Comparison of ENCODE assay signal across 8 cellular contexts in the genomic region with DNA sequence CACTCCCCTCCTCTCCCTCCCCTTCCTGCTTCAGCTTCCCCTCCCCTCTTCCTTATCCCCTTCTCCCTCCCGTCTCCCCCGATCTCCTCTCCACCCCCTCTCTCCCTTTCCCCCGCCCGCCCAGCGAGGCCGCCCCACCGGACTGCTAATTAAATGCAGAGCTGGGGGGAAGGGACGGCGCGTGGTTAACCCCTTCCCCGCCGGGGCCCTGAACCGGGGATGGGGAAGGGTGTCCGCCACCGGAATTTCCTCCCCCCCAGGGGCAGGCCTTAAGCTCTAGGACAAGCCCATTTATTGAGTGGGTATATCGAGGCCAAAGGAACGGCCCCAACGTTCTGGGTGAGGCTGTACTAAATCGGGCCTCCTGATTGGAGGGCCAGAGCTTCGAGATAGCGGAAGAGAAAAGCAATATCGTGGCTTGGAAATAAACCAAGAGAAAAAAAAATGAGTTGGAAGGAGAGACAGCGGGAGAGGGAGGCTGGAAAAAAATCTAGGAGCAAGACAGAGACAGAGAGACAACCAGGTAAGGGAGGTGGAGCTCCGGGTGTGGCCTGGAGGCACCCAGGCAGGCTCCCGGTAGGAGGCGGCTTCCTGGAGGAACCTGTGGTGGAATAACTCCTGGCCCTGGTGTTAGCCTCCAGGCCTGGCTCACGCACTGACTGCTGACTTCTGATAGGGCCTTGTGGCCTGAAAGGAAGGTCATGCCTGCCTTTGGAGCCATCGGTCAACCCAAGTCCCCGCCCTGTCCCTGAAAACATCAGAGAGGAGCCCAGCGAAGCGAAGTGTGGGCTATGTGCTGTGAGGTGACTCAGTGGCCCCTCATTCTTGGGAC. TPM values are rescaled to one million over a fixed set of nuclear protein-coding genes. Genes with fewer than 3 reads are reported as not detected.
A peak's percentile ranks its signal among the peaks of the same experiment; 100 is the strongest.
DNase-seq lines count a peak whose midpoint lies in the region; ATAC-seq and TF ChIP-seq lines count a peak whose summit lies in the region.

No MANE protein-coding gene starts in this region.

- H3K9ac ChIP-seq in skeletal muscle satellite cell (ENCODE audit: low read depth, low read length), result peak overlapping the region; percentile 90

- TF ChIP-seq CTCF in HFF-Myc (IDR thresholded peaks at IDR 0.05; ENCODE audit: low read depth, low read length, missing control alignments), result no peak

- H3K9me3 ChIP-seq in CD4-positive, CD25-positive, alpha-beta regulatory T cell (ENCODE audit: control insufficient read depth in 2 of 2, low read length in 2 of 2), result no peaks in the 10 kb centered on the region
- H3K9me3 ChIP-seq in SJCRH30 (replicated peaks), result no peaks in the 10 kb centered on the region
- no peaks in the 10 kb centered on the region for H3K9me3 ChIP-seq in skeletal muscle satellite cell (replicated peaks; ENCODE audit: low read length)

- DNase-seq in CD4-positive, CD25-positive, alpha-beta regulatory T cell, result peak; percentile 17 to 67 (median 25)
- DNase-seq in HFF-Myc (ENCODE audit: extremely low read depth, low read depth) (no peak), SJCRH30 (peak; percentile 84 to 90), caudate nucleus (lab: John Stamatoyannopoulos, UW) (peak in 48 of 61 donors; percentile 14 to 80 (median 46)), iris pigment epithelial cell (ENCODE audit: low read depth) (peak; percentile 86), T1000 (lab: John Stamatoyannopoulos, UW) (no peak)

- H3K4me1 ChIP-seq in CD4-positive, CD25-positive, alpha-beta regulatory T cell (ENCODE audit: control insufficient read depth, insufficient read depth, low read length, poor library complexity, severe bottlenecking), result peaks cover 57% of the 10 kb centered on the region
- H3K4me1 ChIP-seq in SJCRH30 (peaks cover 22% of the 10 kb centered on the region), skeletal muscle satellite cell (ENCODE audit: control insufficient read depth, insufficient read depth, low read length) (peaks cover 29% of the 10 kb centered on the region)

- no peaks in the 10 kb centered on the region for H3K36me3 Mint-ChIP-seq in CD4-positive, CD25-positive, alpha-beta regulatory T cell

- H3K36me3 ChIP-seq in CD4-positive, CD25-positive, alpha-beta regulatory T cell (ENCODE audit: control insufficient read depth, insufficient read depth, low read length), result no peaks in the 10 kb centered on the region
- no peaks in the 10 kb centered on the region for H3K36me3 ChIP-seq in SJCRH30
- H3K36me3 ChIP-seq in skeletal muscle satellite cell (ENCODE audit: insufficient read depth, low read length), result no peaks in the 10 kb centered on the region

- peaks cover 5% of the 10 kb centered on the region for H3K27me3 Mint-ChIP-seq in CD4-positive, CD25-positive, alpha-beta regulatory T cell

- peak overlapping the region; percentile 65 for H3K4me3 ChIP-seq in CD4-positive, CD25-positive, alpha-beta regulatory T cell (ENCODE audit: low read depth, low read length)
- H3K4me3 ChIP-seq in HFF-Myc (replicated peaks; ENCODE audit: low read depth, low read length) (peak overlapping the region; percentile 56), SJCRH30 (peak overlapping the region; percentile 61), skeletal muscle satellite cell (ENCODE audit: low read length) (peak overlapping the region; percentile 74)

- peak overlapping the region; percentile 98 for H3K4me2 ChIP-seq in skeletal muscle satellite cell (ENCODE audit: low read length)

- peak overlapping the region; percentile 99 for H3K27ac ChIP-seq in CD4-positive, CD25-positive, alpha-beta regulatory T cell (ENCODE audit: insufficient read depth, low read length, poor library complexity, severe bottlenecking)
- no peak overlapping the region for H3K27ac ChIP-seq in SJCRH30
- H3K27ac ChIP-seq in caudate nucleus (ENCODE audit: low read depth, low read length), result peak overlapping the region; percentile 96

- peak overlapping the region; percentile 50 to 100 (median 99) for H3K27ac Mint-ChIP-seq in CD4-positive, CD25-positive, alpha-beta regulatory T cell

- peaks cover 15 to 62% (median 28%) of the 10 kb centered on the region in 4 donors for H3K4me1 Mint-ChIP-seq in CD4-positive, CD25-positive, alpha-beta regulatory T cell

- no peaks in the 10 kb centered on the region for H3K9me3 Mint-ChIP-seq in CD4-positive, CD25-positive, alpha-beta regulatory T cell

- ATAC-seq in CD4-positive, CD25-positive, alpha-beta regulatory T cell (ENCODE audit: low read depth in 2 of 2), result no peak
- ATAC-seq in GM18907 (IDR thresholded peaks at IDR 0.05; ENCODE audit: unreplicated experiment), result no peak

- H3K27me3 ChIP-seq in CD4-positive, CD25-positive, alpha-beta regulatory T cell (ENCODE audit: control insufficient read depth, insufficient read depth, low read length), result no peaks in the 10 kb centered on the region
- H3K27me3 ChIP-seq in SJCRH30 (no peaks in the 10 kb centered on the region), skeletal muscle satellite cell (ENCODE audit: control insufficient read depth, insufficient read depth, low read length) (no peaks in the 10 kb centered on the region)

- H3K4me3 Mint-ChIP-seq in CD4-positive, CD25-positive, alpha-beta regulatory T cell, result peak overlapping the region; percentile 91 to 94 (median 93)

RNA-seq across cellular contexts. Expression of a gene that starts 11.6 kb away (rescaled TPM):
- 1,564 TPM for total RNA-seq in CD4-positive, CD25-positive, alpha-beta regulatory T cell
- 10 to 100 TPM; 30.7 to 85.9 (median 58.8) TPM for polyA plus RNA-seq in CD4-positive, CD25-positive, alpha-beta regulatory T cell
- total RNA-seq in SJCRH30 (2014; rRNA removed; shearing (Covaris generic)), result 70.1 and 94.9 TPM in 2 replicates
- total RNA-seq in skeletal muscle satellite cell (2012; rRNA removed), result 41.8 and 46.7 TPM in 2 replicates

RNA-seq across cellular contexts. Expression of a gene that starts 18.8 kb away (rescaled TPM):
- total RNA-seq in CD4-positive, CD25-positive, alpha-beta regulatory T cell, result 26.5 TPM
- polyA plus RNA-seq in CD4-positive, CD25-positive, alpha-beta regulatory T cell, result under 1 TPM in 3 of 4 donors, not detected in 1; 0.03 to 0.28 (median 0.16) TPM
- 0.03 and 0.06 TPM in 2 replicates for total RNA-seq in SJCRH30 (2014; rRNA removed; shearing (Covaris generic))
- total RNA-seq in skeletal muscle satellite cell (2012; rRNA removed), result 0.22 and 0.25 TPM in 2 replicates

RNA-seq across cellular contexts. Expression of a gene that starts 29.9 kb away (rescaled TPM):
- 45.6 TPM for total RNA-seq in CD4-positive, CD25-positive, alpha-beta regulatory T cell
- 100 to 1,000 TPM; 101 to 118 (median 116) TPM for polyA plus RNA-seq in CD4-positive, CD25-positive, alpha-beta regulatory T cell
- 378 and 427 TPM in 2 replicates for total RNA-seq in SJCRH30 (2014; rRNA removed; shearing (Covaris generic))
- 146 and 166 TPM in 2 replicates for total RNA-seq in skeletal muscle satellite cell (2012; rRNA removed)

RNA-seq across cellular contexts. Expression of a gene that starts 47.4 kb away (rescaled TPM):
- 39.4 TPM for total RNA-seq in CD4-positive, CD25-positive, alpha-beta regulatory T cell
- polyA plus RNA-seq in CD4-positive, CD25-positive, alpha-beta regulatory T cell, result 1 to 10 TPM; 6.7 to 8.7 (median 8.2) TPM
- 8.7 and 11.7 TPM in 2 replicates for total RNA-seq in SJCRH30 (2014; rRNA removed; shearing (Covaris generic))
- total RNA-seq in skeletal muscle satellite cell (2012; rRNA removed), result 8.7 and 13.7 TPM in 2 replicates

Comparison
In these comparisons a context has a peak if more than half of its experiments do, and no peak if none do; other contexts are left out.
1. DNase-seq: peak in CD4-positive, CD25-positive, alpha-beta regulatory T cell (3 of 3), SJCRH30 (2 of 2), caudate nucleus (48 of 61) and iris pigment epithelial cell (single experiment); none in HFF-Myc (single experiment) and T1000 (single experiment).
2. RNA of a gene that starts 11.6 kb away (total RNA-seq): 1,564 TPM in CD4-positive, CD25-positive, alpha-beta regulatory T cell (single experiment); 70.1 to 94.9 TPM in SJCRH30; every median in the first group is over 10 times any median in the second.
3. RNA of a gene that starts 18.8 kb away (total RNA-seq): 26.5 TPM in CD4-positive, CD25-positive, alpha-beta regulatory T cell (single experiment); 0.03 to 0.06 TPM in SJCRH30; every median in the first group is over 10 times any median in the second.
4. Peak in every context shown above with its lines, with median percentiles within 50 percentile points of each other: H3K4me3 ChIP-seq.